2 cellular contexts compared by ENCODE assay signal in genomic region chr19:7861619-7862412, GRCh38.
TF ChIP-seq lines count a peak whose summit lies in the region.

No MANE protein-coding gene starts in this region.

TF ChIP-seq in endothelial cell of umbilical vein, 7 proteins besides CTCF, POLR2A, EP300 and RAD21:
- TF ChIP-seq EZH2 (IDR thresholded peaks at IDR 0.05; ENCODE audit: borderline replicate concordance, low read depth, low read length, severe bottlenecking) (peak; percentile 46), POLR2AphosphoS5 (IDR thresholded peaks at IDR 0.05; ENCODE audit: insufficient read depth, low read depth, low read length) (no peak)

TF ChIP-seq in HEK293T, 16 proteins besides CTCF, POLR2A, EP300 and RAD21:
- TF ChIP-seq FOXA1 (IDR thresholded peaks at IDR 0.05) = no peak
- TF ChIP-seq NFRKB (IDR thresholded peaks at IDR 0.05) = no peak
- no peak for TF ChIP-seq L3MBTL2 (conservative IDR thresholded peaks at IDR 0.05)
- TF ChIP-seq TARDBP (IDR thresholded peaks at IDR 0.05) = no peak
- no peak for TF ChIP-seq SP1 (IDR thresholded peaks at IDR 0.05)
- TF ChIP-seq FOXM1 (IDR thresholded peaks at IDR 0.05; ENCODE audit: borderline replicate concordance) = no peak
- TF ChIP-seq ZNF384 (IDR thresholded peaks at IDR 0.05) = no peak
- no peak for TF ChIP-seq FOXK2 (IDR thresholded peaks at IDR 0.05)
- no peak for TF ChIP-seq SUZ12 (IDR thresholded peaks at IDR 0.05)
- TF ChIP-seq ARNT (IDR thresholded peaks at IDR 0.05) = no peak
- TF ChIP-seq CTBP1 (IDR thresholded peaks at IDR 0.05; ENCODE audit: borderline replicate concordance) = no peak
- TF ChIP-seq HDGF (IDR thresholded peaks at IDR 0.05; ENCODE audit: borderline replicate concordance) = no peak
- TF ChIP-seq PKNOX1 (IDR thresholded peaks at IDR 0.05) = no peak
